In the genomic region with DNA sequence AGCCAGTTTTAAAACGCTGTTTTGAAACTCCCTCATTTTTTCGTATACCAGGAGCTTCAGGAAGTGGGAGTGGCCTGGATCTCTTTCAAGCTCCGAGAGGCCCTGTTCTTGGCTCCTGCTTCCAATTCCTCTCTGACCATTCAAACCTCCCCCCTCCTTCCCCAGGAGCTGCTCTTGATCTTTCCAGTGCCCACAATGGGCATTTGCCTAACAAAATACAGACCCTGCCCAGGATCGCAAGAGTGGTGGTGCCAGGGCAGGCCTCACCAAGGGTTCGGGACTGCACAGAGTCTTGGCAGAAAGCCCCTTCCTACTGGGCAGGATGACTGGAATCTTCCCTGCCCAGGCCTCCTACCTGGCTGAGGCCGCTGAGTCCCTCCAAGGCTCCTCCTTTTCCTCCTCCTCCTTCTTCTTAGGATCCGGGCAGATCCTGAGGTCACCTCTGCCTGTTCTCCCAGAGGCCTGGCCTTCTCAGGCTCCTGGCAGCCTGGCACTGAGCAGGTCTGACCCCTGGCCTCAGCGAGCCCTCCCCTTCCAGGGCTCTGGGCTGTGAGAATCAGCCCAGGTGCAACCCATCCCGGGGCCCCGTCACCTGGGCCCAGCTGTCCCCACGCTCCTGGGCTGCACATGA, we compare ENCODE assay signal across 12 cellular contexts. TPM values are rescaled to one million over a fixed set of nuclear protein-coding genes. Genes with fewer than 3 reads are reported as not detected.
DNase-seq lines count a peak whose midpoint lies in the region; ATAC-seq and TF ChIP-seq lines count a peak whose summit lies in the region.
"Had no signal": no experiment of that assay in that cellular context is flagged by ENCODE, and none has a peak within 500 bp of the region (broad histone marks: within the 10 kb centered on the region; RNA-seq: fewer than 3 reads in every experiment).

No MANE protein-coding gene starts in this region.

- H3K9me2 ChIP-seq in GM23338 (ENCODE audit: insufficient read depth): no peaks in the 10 kb centered on the region

- peak overlapping the region; percentile 6 for H3K9ac ChIP-seq in NT2/D1 (ENCODE audit: insufficient read length, low read depth)

- H3K9me3 Mint-ChIP-seq in GM23338: no peaks in the 10 kb centered on the region
- H3K9me3 Mint-ChIP-seq: dendritic cell treated with granulocyte-macrophage colony-stimulating factor and Interleukin-4, amounts not matched to agents 40 ng/mL and 50 ng/mL, for 4 days had no signal

- TF ChIP-seq POLR2A in heart left ventricle (IDR thresholded peaks at IDR 0.05) (no peak), esophagus squamous epithelium (IDR thresholded peaks at IDR 0.05) (no peak)

- no peaks in the 10 kb centered on the region for H3K27me3 ChIP-seq in GM23338 (ENCODE audit: insufficient read depth)
- H3K27me3 ChIP-seq in NT2/D1 (ENCODE audit: insufficient read depth, insufficient read length): no peaks in the 10 kb centered on the region
- peaks cover 0 to 4% (median 0%) of the 10 kb centered on the region in 9 donors for H3K27me3 ChIP-seq in heart left ventricle
- H3K27me3 ChIP-seq in esophagus squamous epithelium: peaks cover 0 to 18% (median 0%) of the 10 kb centered on the region in 4 donors

- intact Hi-C loops in heart left ventricle (cut with DNase I) (no loop called here), esophagus squamous epithelium (cut with DNase I) (no loop called here)

- H3F3A ChIP-seq in GM23338 (replicated peaks; ENCODE audit: low read depth): no peaks in the 10 kb centered on the region

- no peaks in the 10 kb centered on the region for H4K20me1 ChIP-seq in GM23338 (replicated peaks; ENCODE audit: insufficient read depth)

- peaks cover 7% of the 10 kb centered on the region; the same call in 1 of the 2 replicates for H3K9me3 ChIP-seq in NT2/D1 (ENCODE audit: insufficient read depth, low read length)
- peaks cover 0 to 6% (median 0%) of the 10 kb centered on the region in 12 donors for H3K9me3 ChIP-seq in heart left ventricle
- no peaks in the 10 kb centered on the region for H3K9me3 ChIP-seq in esophagus squamous epithelium

- WGBS in heart left ventricle, 4 donors: 14 to 44% (median 38%) methylated on average over 7 to 11 of the region's 11 CpGs
- 7 to 29% methylated on average over 5 to 8 of the region's 11 CpGs for WGBS in esophagus squamous epithelium, 2 donors

- H3K4me3 Mint-ChIP-seq in GM23338: peak overlapping the region; percentile 9; the same call in 1 of the 3 replicates
- H3K4me3 Mint-ChIP-seq: dendritic cell treated with granulocyte-macrophage colony-stimulating factor and Interleukin-4, amounts not matched to agents 40 ng/mL and 50 ng/mL, for 4 days; stimulated activated effector memory CD8-positive, alpha-beta T cell treated with anti-CD3 and anti-CD28 coated beads, Interleukin-12 subunit alpha, Interleukin-12 subunit beta, amount 100 ng/mL, for 72 hours had no signal

- H3K4me2 ChIP-seq in GM23338: peak overlapping the region; percentile 71

- ATAC-seq in GM23338: peak; percentile 83
- ATAC-seq in heart left ventricle: peak in 3 of 4 donors; percentile 55 to 67 (median 62)
- ATAC-seq in GM19395 (IDR thresholded peaks at IDR 0.05; ENCODE audit: unreplicated experiment): no peak
- ATAC-seq: stimulated activated effector memory CD8-positive, alpha-beta T cell treated with anti-CD3 and anti-CD28 coated beads, Interleukin-12 subunit alpha, Interleukin-12 subunit beta, amount 100 ng/mL, for 72 hours had no signal

- H3K36me3 Mint-ChIP-seq in GM23338 (ENCODE audit: low read depth): no peaks in the 10 kb centered on the region
- H3K36me3 Mint-ChIP-seq: stimulated activated effector memory CD8-positive, alpha-beta T cell treated with anti-CD3 and anti-CD28 coated beads, Interleukin-12 subunit alpha, Interleukin-12 subunit beta, amount 100 ng/mL, for 72 hours had no signal

- H3K27ac ChIP-seq in GM23338 (ENCODE audit: low read depth) (no peak overlapping the region), heart left ventricle (no peak overlapping the region), esophagus squamous epithelium (no peak overlapping the region)

- peak overlapping the region; percentile 95 for H2AFZ ChIP-seq in GM23338

- H3K27me3 Mint-ChIP-seq in GM23338 (ENCODE audit: insufficient read depth, low read depth, poor library complexity): peaks cover 9% of the 10 kb centered on the region

- H3K4me1 ChIP-seq in GM23338 (ENCODE audit: insufficient read depth) (peaks cover 13% of the 10 kb centered on the region), NT2/D1 (ENCODE audit: insufficient read depth, insufficient read length) (peaks cover 7% of the 10 kb centered on the region), heart left ventricle (peaks cover 0 to 9% (median 2%) of the 10 kb centered on the region in 12 donors), esophagus squamous epithelium (peaks cover 0 to 11% (median 0%) of the 10 kb centered on the region in 3 donors)

- peak; percentile 63 for DNase-seq in GM23338 (ENCODE audit: low spot score)
- peak; percentile 25 for DNase-seq in NT2/D1 (ENCODE audit: low read depth, low spot score)
- DNase-seq in heart left ventricle: peak in 4 of 5 donors; percentile 12 to 40 (median 26)
- DNase-seq in renal cortical epithelial cell (ENCODE audit: low read depth): peak; percentile 60
- DNase-seq in esophagus squamous epithelium (lab: John Stamatoyannopoulos, UW): no peak
- no peak for DNase-seq in middle frontal gyrus (ENCODE audit: extremely low spot score, low spot score)
- no peak for DNase-seq in GOT3 (lab: John Stamatoyannopoulos, UW)
- DNase-seq: NCI-H1048 had no signal

- H3K36me3 ChIP-seq in GM23338 (ENCODE audit: insufficient read depth): no peaks in the 10 kb centered on the region
- H3K36me3 ChIP-seq in NT2/D1 (ENCODE audit: insufficient read depth, insufficient read length, low read length): no peaks in the 10 kb centered on the region
- no peaks in the 10 kb centered on the region for H3K36me3 ChIP-seq in heart left ventricle
- no peaks in the 10 kb centered on the region for H3K36me3 ChIP-seq in esophagus squamous epithelium

- H3K79me2 ChIP-seq in GM23338 (replicated peaks; ENCODE audit: insufficient read depth): no peaks in the 10 kb centered on the region

- peak overlapping the region; percentile 35; the same call in 1 of the 2 replicates for H3K4me3 ChIP-seq in GM23338
- no peak overlapping the region for H3K4me3 ChIP-seq in NT2/D1 (ENCODE audit: insufficient read length, low read depth)
- H3K4me3 ChIP-seq in heart left ventricle: no peak overlapping the region
- H3K4me3 ChIP-seq in esophagus squamous epithelium: no peak overlapping the region

- no peak for TF ChIP-seq CTCF in GM23338 (conservative IDR thresholded peaks at IDR 0.05; ENCODE audit: low read depth in 2 of 2)
- TF ChIP-seq CTCF in heart left ventricle (IDR thresholded peaks at IDR 0.05): no peak
- no peak for TF ChIP-seq CTCF in esophagus squamous epithelium (IDR thresholded peaks at IDR 0.05)

- H3K4me1 Mint-ChIP-seq in GM23338: peaks cover 13% of the 10 kb centered on the region
- H3K4me1 Mint-ChIP-seq: stimulated activated effector memory CD8-positive, alpha-beta T cell treated with anti-CD3 and anti-CD28 coated beads, Interleukin-12 subunit alpha, Interleukin-12 subunit beta, amount 100 ng/mL, for 72 hours had no signal

- peak overlapping the region; percentile 87 for H3K27ac Mint-ChIP-seq in GM23338
- H3K27ac Mint-ChIP-seq: dendritic cell treated with granulocyte-macrophage colony-stimulating factor and Interleukin-4, amounts not matched to agents 40 ng/mL and 50 ng/mL, for 4 days; stimulated activated effector memory CD8-positive, alpha-beta T cell treated with anti-CD3 and anti-CD28 coated beads, Interleukin-12 subunit alpha, Interleukin-12 subunit beta, amount 100 ng/mL, for 72 hours had no signal

TF ChIP-seq in GM23338, 12 proteins besides CTCF, POLR2A, EP300 and RAD21 (continues in another document):
- TF ChIP-seq POLR2AphosphoS5 (IDR thresholded peaks at IDR 0.05; ENCODE audit: low read depth) (no peak), EZH2 (IDR thresholded peaks at IDR 0.05; ENCODE audit: low read depth, unreplicated experiment) (no peak), ZNF114 (CRISPR knock-in tag; IDR thresholded peaks at IDR 0.05) (no peak), CREB1 (CRISPR knock-in tag; IDR thresholded peaks at IDR 0.05; ENCODE audit: low read depth) (no peak)
- TF ChIP-seq, protein P1, sequence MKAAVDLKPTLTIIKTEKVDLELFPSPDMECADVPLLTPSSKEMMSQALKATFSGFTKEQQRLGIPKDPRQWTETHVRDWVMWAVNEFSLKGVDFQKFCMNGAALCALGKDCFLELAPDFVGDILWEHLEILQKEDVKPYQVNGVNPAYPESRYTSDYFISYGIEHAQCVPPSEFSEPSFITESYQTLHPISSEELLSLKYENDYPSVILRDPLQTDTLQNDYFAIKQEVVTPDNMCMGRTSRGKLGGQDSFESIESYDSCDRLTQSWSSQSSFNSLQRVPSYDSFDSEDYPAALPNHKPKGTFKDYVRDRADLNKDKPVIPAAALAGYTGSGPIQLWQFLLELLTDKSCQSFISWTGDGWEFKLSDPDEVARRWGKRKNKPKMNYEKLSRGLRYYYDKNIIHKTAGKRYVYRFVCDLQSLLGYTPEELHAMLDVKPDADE (IDR thresholded peaks at IDR 0.05): no peak

RNA-seq across cellular contexts. Expression of a gene that starts 46.9 kb away (rescaled TPM):
- total RNA-seq in GM23338 (2014; rRNA removed; shearing (Covaris generic)): 3.0 and 4.4 TPM in 2 replicates
- polyA plus RNA-seq in GM23338 (2016; fragmentation: Nextera tagmentation; extraction: Ambion mirVana) (0.63 and 0.64 TPM in 2 replicates), heart left ventricle (under 1 TPM in 1 of 2 donors, not detected in 1; 0.01 TPM)
- total RNA-seq in heart left ventricle (under 1 TPM; 0.02 to 0.40 (median 0.12) TPM), renal cortical epithelial cell (0.05 TPM in 1 of 2 replicates, not detected in the other), esophagus squamous epithelium (1 to 10 TPM in 3 of 4 donors, under 1 TPM in 1; 0.49 to 1.9 (median 1.5) TPM)
- polyA plus RNA-seq: neural cell had no signal

Comparison
In these comparisons a context has a peak if more than half of its experiments do, and no peak if none do; other contexts are left out.
1. DNase-seq: peak in GM23338 (single experiment), NT2/D1 (single experiment), heart left ventricle (4 of 5) and renal cortical epithelial cell (single experiment); none in esophagus squamous epithelium (single experiment), middle frontal gyrus (single experiment) and GOT3 (single experiment).